ENCODE assay signal across 14 cellular contexts in genomic region chr14:58533417-58533816, GRCh38.
DNase-seq lines count a peak whose midpoint lies in the region; TF ChIP-seq lines count a peak whose summit lies in the region.
"Had no signal": no experiment of that assay in that cellular context is flagged by ENCODE, and none has a peak within 500 bp of the region (broad histone marks: within the 10 kb centered on the region; RNA-seq: fewer than 3 reads in every experiment).

No MANE protein-coding gene starts in this region.

- intact Hi-C loops in CD14-positive monocyte (cut with micrococcal nuclease) (no loop called here), ascending aorta (cut with DNase I) (no loop called here), breast epithelium (cut with DNase I; ENCODE audit: low total_unique reads) (no loop called here), PC-9 (cut with micrococcal nuclease; ENCODE audit: unreplicated experiment) (no loop called here)

- no peak overlapping the region for H3K4me2 ChIP-seq in PC-9

- H3K4me3 Mint-ChIP-seq in CD14-positive monocyte (no peak overlapping the region), osteocyte (ENCODE audit: unreplicated experiment) (no peak overlapping the region)
- H3K4me3 Mint-ChIP-seq: CD8-positive, alpha-beta memory T cell had no signal

- DNase-seq in CD14-positive monocyte (ENCODE audit: low spot score): no peak
- DNase-seq in ascending aorta (ENCODE audit: low spot score in 2 of 2): no peak
- peak; percentile 85 to 88 for DNase-seq in cardiac muscle cell (ENCODE audit: low read depth in 1 of 2, low spot score in 1 of 2)
- DNase-seq in osteocyte (ENCODE audit: extremely low spot score, unreplicated experiment): no peak
- no peak for DNase-seq in GF-D8 (lab: John Stamatoyannopoulos, UW)
- no peak for DNase-seq in breast epithelium (ENCODE audit: low spot score in 2 of 2)
- no peak for DNase-seq in DMS53 treated with DMSO at 0.1 percent for 48 hours (lab: John Stamatoyannopoulos, UW; ENCODE audit: unreplicated experiment)
- no peak for DNase-seq in PC-9
- DNase-seq: activated CD8-positive, alpha-beta memory T cell treated with anti-CD3 and anti-CD28 coated beads, Interleukin-2, amount 50 U/mL, for 48 hours; CD8-positive, alpha-beta memory T cell; effector memory CD4-positive, alpha-beta T cell; mucosa of descending colon; NCI-H2029 treated with DMSO at 0.1 percent for 48 hours had no signal

- no peaks in the 10 kb centered on the region for H3F3A ChIP-seq in PC-9 (ENCODE audit: insufficient read depth, low read depth)

- H3K36me3 ChIP-seq in ascending aorta (no peaks in the 10 kb centered on the region), cardiac muscle cell (no peaks in the 10 kb centered on the region), breast epithelium (no peaks in the 10 kb centered on the region), PC-9 (ENCODE audit: low read depth) (no peaks in the 10 kb centered on the region)
- H3K36me3 ChIP-seq: SJSA1 had no signal

- no peak for TF ChIP-seq CTCF in CD14-positive monocyte (IDR thresholded peaks at IDR 0.05)
- no peak for TF ChIP-seq CTCF in ascending aorta (IDR thresholded peaks at IDR 0.05)
- no peak for TF ChIP-seq CTCF in cardiac muscle cell (IDR thresholded peaks at IDR 0.05; ENCODE audit: low read depth, low read length)
- TF ChIP-seq CTCF in osteocyte (IDR thresholded peaks at IDR 0.05): no peak
- no peak for TF ChIP-seq CTCF in breast epithelium (IDR thresholded peaks at IDR 0.05)
- no peak for TF ChIP-seq CTCF in PC-9 (conservative IDR thresholded peaks at IDR 0.05)

- H3K9me3 ChIP-seq in ascending aorta (peaks cover 3 to 11% of the 10 kb centered on the region in 2 donors), cardiac muscle cell (ENCODE audit: low read depth) (no peaks in the 10 kb centered on the region), breast epithelium (peaks cover 5 to 10% of the 10 kb centered on the region in 2 donors), PC-9 (ENCODE audit: insufficient read depth, low read depth) (no peaks in the 10 kb centered on the region)
- H3K9me3 ChIP-seq: SJSA1 had no signal

- H3K27me3 Mint-ChIP-seq in CD14-positive monocyte (ENCODE audit: low read depth in 3 of 3) (no peaks in the 10 kb centered on the region), osteocyte (ENCODE audit: unreplicated experiment) (no peaks in the 10 kb centered on the region)
- H3K27me3 Mint-ChIP-seq: CD8-positive, alpha-beta memory T cell had no signal

- H3K4me3 ChIP-seq in ascending aorta: no peak overlapping the region
- H3K4me3 ChIP-seq in cardiac muscle cell: no peak overlapping the region
- H3K4me3 ChIP-seq in breast epithelium: no peak overlapping the region
- H3K4me3 ChIP-seq in PC-9: no peak overlapping the region
- H3K4me3 ChIP-seq: mucosa of descending colon, SJSA1 had no signal

- peaks cover 12% of the 10 kb centered on the region for H3K4me1 Mint-ChIP-seq in CD14-positive monocyte
- H3K4me1 Mint-ChIP-seq in osteocyte (ENCODE audit: unreplicated experiment): peaks cover 34% of the 10 kb centered on the region

- BruUV-seq in PC-9 (replicated peaks; lab: Mats Ljungman, UMichigan): no TSS peak

- TF ChIP-seq POLR2A in breast epithelium (IDR thresholded peaks at IDR 0.05): no peak

- H3K9me3 Mint-ChIP-seq in CD14-positive monocyte: peaks cover 2 to 16% (median 8%) of the 10 kb centered on the region in 7 donors
- H3K9me3 Mint-ChIP-seq in osteocyte (ENCODE audit: unreplicated experiment): peaks cover 17% of the 10 kb centered on the region

- peaks cover 7 to 20% of the 10 kb centered on the region in 2 donors for H3K4me1 ChIP-seq in ascending aorta
- H3K4me1 ChIP-seq in cardiac muscle cell (ENCODE audit: low read depth): peaks cover 35% of the 10 kb centered on the region
- H3K4me1 ChIP-seq in breast epithelium: no peaks in the 10 kb centered on the region
- no peaks in the 10 kb centered on the region for H3K4me1 ChIP-seq in PC-9 (replicated peaks; ENCODE audit: insufficient read depth)

- POLR2A ChIA-PET in PC-9 (lab: Charles Lee; ENCODE audit: unreplicated experiment): no interaction called here

- CTCF ChIA-PET in PC-9 (lab: Charles Lee): no interaction called here

- no peaks in the 10 kb centered on the region for H3K79me2 ChIP-seq in PC-9 (ENCODE audit: low read depth)

- no peaks in the 10 kb centered on the region for H4K20me1 ChIP-seq in PC-9 (ENCODE audit: insufficient read depth)

- no peaks in the 10 kb centered on the region for H3K27me3 ChIP-seq in ascending aorta
- no peaks in the 10 kb centered on the region for H3K27me3 ChIP-seq in cardiac muscle cell
- H3K27me3 ChIP-seq in breast epithelium: no peaks in the 10 kb centered on the region
- H3K27me3 ChIP-seq in PC-9 (ENCODE audit: insufficient read depth, low read depth): no peaks in the 10 kb centered on the region
- H3K27me3 ChIP-seq: SJSA1 had no signal

- no peaks in the 10 kb centered on the region for H3K9me2 ChIP-seq in PC-9 (ENCODE audit: insufficient read depth)

- H2AFZ ChIP-seq in PC-9: no peak overlapping the region

- H3K36me3 Mint-ChIP-seq in CD14-positive monocyte: peaks cover 0 to 4% of the 10 kb centered on the region in 2 donors
- peaks cover 4% of the 10 kb centered on the region for H3K36me3 Mint-ChIP-seq in osteocyte (ENCODE audit: unreplicated experiment)

- peak overlapping the region; percentile 83 to 94 for H3K27ac ChIP-seq in ascending aorta
- peak overlapping the region; percentile 98 for H3K27ac ChIP-seq in cardiac muscle cell
- H3K27ac ChIP-seq in breast epithelium: no peak overlapping the region
- no peak overlapping the region for H3K27ac ChIP-seq in PC-9
- H3K27ac ChIP-seq: SJSA1 had no signal

- peak overlapping the region in 4 of 7 donors; percentile 2 to 49 (median 22) for H3K27ac Mint-ChIP-seq in CD14-positive monocyte
- peak overlapping the region; percentile 95 for H3K27ac Mint-ChIP-seq in osteocyte (ENCODE audit: unreplicated experiment)

Comparison
In these comparisons a context has a peak if more than half of its experiments do, and no peak if none do; other contexts are left out.
1. DNase-seq: peak in cardiac muscle cell (2 of 2); none in CD14-positive monocyte (single experiment), ascending aorta (0 of 2), osteocyte (single experiment), GF-D8 (single experiment), breast epithelium (0 of 2), DMS53 treated with DMSO at 0.1 percent for 48 hours (single experiment) and PC-9 (0 of 2).
2. H3K27ac ChIP-seq: peak in ascending aorta (2 of 2) and cardiac muscle cell (single experiment); none in breast epithelium (0 of 2) and PC-9 (single experiment).